ENCODE assay signal across 8 cellular contexts in the genomic region with DNA sequence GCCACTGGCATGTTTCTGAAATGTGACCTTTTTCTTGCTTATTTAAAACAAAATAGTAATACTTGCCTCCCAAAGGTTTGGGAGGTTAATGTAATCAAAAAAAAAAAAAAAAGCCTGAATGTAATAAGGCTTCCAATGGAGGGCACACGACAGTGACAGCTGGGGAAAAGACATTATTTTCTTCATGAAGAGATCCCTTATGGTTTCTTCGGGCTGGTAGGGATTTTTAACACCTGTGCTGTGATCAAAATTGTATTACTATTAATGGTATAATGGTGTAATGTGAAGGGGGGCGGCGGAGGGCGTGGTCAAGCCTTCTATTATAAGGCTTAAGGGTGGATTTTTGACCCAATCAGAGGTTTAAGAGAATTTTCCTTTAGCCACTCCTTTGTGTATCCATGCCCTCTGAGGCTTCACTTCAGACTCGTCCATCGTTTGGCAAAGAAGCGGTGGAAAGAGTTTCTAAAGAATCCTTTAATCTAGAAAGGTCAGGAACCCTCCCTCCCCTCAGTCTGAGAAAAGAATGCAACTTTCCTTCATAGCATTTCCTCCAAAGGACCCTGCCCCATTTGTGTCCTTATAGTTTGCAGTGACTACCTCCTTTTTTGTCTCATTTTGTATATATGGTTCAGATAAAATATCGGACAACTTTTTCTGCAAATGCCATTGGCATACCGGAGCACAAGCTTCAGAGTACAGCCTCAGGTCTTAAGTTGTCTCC.
A peak's percentile ranks its signal among the peaks of the same experiment; 100 is the strongest.
DNase-seq lines count a peak whose midpoint lies in the region; ATAC-seq and TF ChIP-seq lines count a peak whose summit lies in the region.

No MANE protein-coding gene starts in this region.

- H3K4me1 ChIP-seq in HEK293 (ENCODE audit: control insufficient read depth, insufficient read depth, low read length) (peaks cover 28% of the 10 kb centered on the region), parathyroid adenoma (peaks cover 7% of the 10 kb centered on the region)

- intact Hi-C loops in head of caudate nucleus (cut with DNase I): no loop called here

- peak overlapping the region; percentile 88 for H3K4me2 ChIP-seq in parathyroid adenoma (ENCODE audit: low read length)

- CTCF ChIA-PET in HEK293 (lab: Yijun Ruan, JAX): interaction anchor here (0.6 to 4.8 kb wide), 14 partner anchors 10 to 417 kb away, joined by 3 to 46 read pairs (median 5); a partner anchor contains a TSS

- no peak for ATAC-seq in GM19351 (IDR thresholded peaks at IDR 0.05; ENCODE audit: unreplicated experiment)
- ATAC-seq in HG03469 (IDR thresholded peaks at IDR 0.05; ENCODE audit: unreplicated experiment): no peak

- H3K27ac ChIP-seq in HEK293 (ENCODE audit: extremely low read depth, low read depth, low read length) (peak overlapping the region; percentile 97), parathyroid adenoma (peak overlapping the region; percentile 99)

- peak in 11 of 14 donors; percentile 9 to 89 (median 39) for DNase-seq in C1 segment of cervical spinal cord (lab: John Stamatoyannopoulos, UW)
- DNase-seq in NCI-H526 treated with DMSO at 0.1 percent for 48 hours (lab: John Stamatoyannopoulos, UW): peak; percentile 86
- DNase-seq in activated naive CD4-positive, alpha-beta T cell treated with anti-CD3 and anti-CD28 coated beads, Interleukin-2, amount 50 U/mL, for 16 hours: peak; percentile 29
- DNase-seq in head of caudate nucleus: peak in 37 of 42 donors; percentile 18 to 82 (median 57)

- POLR2A ChIA-PET in HEK293 (lab: Yijun Ruan, JAX): interaction anchor here (0.6 to 7.3 kb wide), 12 partner anchors 9 to 1710 kb away, joined by 3 to 280 read pairs (median 8); a partner anchor contains a TSS

- no peak overlapping the region for H3K9ac ChIP-seq in parathyroid adenoma

- peaks cover 3% of the 10 kb centered on the region for H3K79me2 ChIP-seq in parathyroid adenoma

- H3K36me3 ChIP-seq in HEK293 (ENCODE audit: control insufficient read depth in 2 of 2, insufficient read depth in 1 of 2, low read length in 2 of 2) (no peaks in the 10 kb centered on the region), parathyroid adenoma (ENCODE audit: control insufficient read depth, insufficient read depth, low read length) (no peaks in the 10 kb centered on the region)

- TF ChIP-seq CTCF in HEK293 (tag by site-specific recombination; IDR thresholded peaks at IDR 0.05): no peak
- TF ChIP-seq CTCF in parathyroid adenoma (IDR thresholded peaks at IDR 0.05): no peak

- peak overlapping the region; percentile 85 for H2AFZ ChIP-seq in parathyroid adenoma

- H3K4me3 ChIP-seq in HEK293 (ENCODE audit: low read depth, low read length): peak overlapping the region; percentile 48
- peak overlapping the region; percentile 79 for H3K4me3 ChIP-seq in parathyroid adenoma (ENCODE audit: low read depth, low read length)

- H3K9me3 ChIP-seq in HEK293 (ENCODE audit: control insufficient read depth, insufficient read depth, low read depth, low read length): no peaks in the 10 kb centered on the region
- H3K9me3 ChIP-seq in parathyroid adenoma (ENCODE audit: control insufficient read depth, low read length): no peaks in the 10 kb centered on the region

- H3K27me3 ChIP-seq in parathyroid adenoma (ENCODE audit: control insufficient read depth, insufficient read depth, low read length): no peaks in the 10 kb centered on the region

TF ChIP-seq in HEK293, 187 proteins besides CTCF, POLR2A, EP300 and RAD21 (continues in another document):
- TF ChIP-seq PRDM1 (tag by site-specific recombination; IDR thresholded peaks at IDR 0.05) (peak; percentile 82), ZNF549 (tag by site-specific recombination; IDR thresholded peaks at IDR 0.05) (no peak), ZBTB17 (tag by site-specific recombination; IDR thresholded peaks at IDR 0.05) (peak; percentile 42), KLF1 (tag by site-specific recombination; IDR thresholded peaks at IDR 0.05) (0 out of 2 replicates have a peak, but pooled peaks have one; percentile 18), ZNF292 (tag by site-specific recombination; IDR thresholded peaks at IDR 0.05; ENCODE audit: borderline replicate concordance, low read depth) (no peak), YY1 (tag by site-specific recombination; IDR thresholded peaks at IDR 0.05) (no peak), IKZF3 (tag by site-specific recombination; IDR thresholded peaks at IDR 0.05) (peak; percentile 53; the same call in 1 of the 2 replicates), ZNF585B (tag by site-specific recombination; IDR thresholded peaks at IDR 0.05) (no peak), ZNF140 (tag by site-specific recombination; IDR thresholded peaks at IDR 0.05) (no peak), ZNF660 (tag by site-specific recombination; IDR thresholded peaks at IDR 0.05) (peak; percentile 45; the same call in 1 of the 2 replicates), SP7 (tag by site-specific recombination; IDR thresholded peaks at IDR 0.05) (no peak), KLF8 (tag by site-specific recombination; IDR thresholded peaks at IDR 0.05) (peak; percentile 61; the same call in 1 of the 2 replicates), ZNF366 (tag by site-specific recombination; conservative IDR thresholded peaks at IDR 0.05) (peak; percentile 48; the same call in 1 of the 2 replicates)
- TF ChIP-seq, protein P1, sequence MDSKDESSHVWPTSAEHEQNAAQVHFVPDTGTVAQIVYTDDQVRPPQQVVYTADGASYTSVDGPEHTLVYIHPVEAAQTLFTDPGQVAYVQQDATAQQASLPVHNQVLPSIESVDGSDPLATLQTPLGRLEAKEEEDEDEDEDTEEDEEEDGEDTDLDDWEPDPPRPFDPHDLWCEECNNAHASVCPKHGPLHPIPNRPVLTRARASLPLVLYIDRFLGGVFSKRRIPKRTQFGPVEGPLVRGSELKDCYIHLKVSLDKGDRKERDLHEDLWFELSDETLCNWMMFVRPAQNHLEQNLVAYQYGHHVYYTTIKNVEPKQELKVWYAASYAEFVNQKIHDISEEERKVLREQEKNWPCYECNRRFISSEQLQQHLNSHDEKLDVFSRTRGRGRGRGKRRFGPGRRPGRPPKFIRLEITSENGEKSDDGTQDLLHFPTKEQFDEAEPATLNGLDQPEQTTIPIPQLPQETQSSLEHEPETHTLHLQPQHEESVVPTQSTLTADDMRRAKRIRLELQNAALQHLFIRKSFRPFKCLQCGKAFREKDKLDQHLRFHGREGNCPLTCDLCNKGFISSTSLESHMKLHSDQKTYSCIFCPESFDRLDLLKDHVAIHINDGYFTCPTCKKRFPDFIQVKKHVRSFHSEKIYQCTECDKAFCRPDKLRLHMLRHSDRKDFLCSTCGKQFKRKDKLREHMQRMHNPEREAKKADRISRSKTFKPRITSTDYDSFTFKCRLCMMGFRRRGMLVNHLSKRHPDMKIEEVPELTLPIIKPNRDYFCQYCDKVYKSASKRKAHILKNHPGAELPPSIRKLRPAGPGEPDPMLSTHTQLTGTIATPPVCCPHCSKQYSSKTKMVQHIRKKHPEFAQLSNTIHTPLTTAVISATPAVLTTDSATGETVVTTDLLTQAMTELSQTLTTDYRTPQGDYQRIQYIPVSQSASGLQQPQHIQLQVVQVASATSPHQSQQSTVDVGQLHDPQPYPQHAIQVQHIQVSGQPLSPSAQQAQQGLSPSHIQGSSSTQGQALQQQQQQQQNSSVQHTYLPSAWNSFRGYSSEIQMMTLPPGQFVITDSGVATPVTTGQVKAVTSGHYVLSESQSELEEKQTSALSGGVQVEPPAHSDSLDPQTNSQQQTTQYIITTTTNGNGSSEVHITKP (tag by site-specific recombination; IDR thresholded peaks at IDR 0.05): peak; percentile 94
- TF ChIP-seq, protein P2, sequence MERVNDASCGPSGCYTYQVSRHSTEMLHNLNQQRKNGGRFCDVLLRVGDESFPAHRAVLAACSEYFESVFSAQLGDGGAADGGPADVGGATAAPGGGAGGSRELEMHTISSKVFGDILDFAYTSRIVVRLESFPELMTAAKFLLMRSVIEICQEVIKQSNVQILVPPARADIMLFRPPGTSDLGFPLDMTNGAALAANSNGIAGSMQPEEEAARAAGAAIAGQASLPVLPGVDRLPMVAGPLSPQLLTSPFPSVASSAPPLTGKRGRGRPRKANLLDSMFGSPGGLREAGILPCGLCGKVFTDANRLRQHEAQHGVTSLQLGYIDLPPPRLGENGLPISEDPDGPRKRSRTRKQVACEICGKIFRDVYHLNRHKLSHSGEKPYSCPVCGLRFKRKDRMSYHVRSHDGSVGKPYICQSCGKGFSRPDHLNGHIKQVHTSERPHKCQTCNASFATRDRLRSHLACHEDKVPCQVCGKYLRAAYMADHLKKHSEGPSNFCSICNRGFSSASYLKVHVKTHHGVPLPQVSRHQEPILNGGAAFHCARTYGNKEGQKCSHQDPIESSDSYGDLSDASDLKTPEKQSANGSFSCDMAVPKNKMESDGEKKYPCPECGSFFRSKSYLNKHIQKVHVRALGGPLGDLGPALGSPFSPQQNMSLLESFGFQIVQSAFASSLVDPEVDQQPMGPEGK (tag by site-specific recombination; IDR thresholded peaks at IDR 0.05): peak; percentile 39; the same call in 1 of the 2 replicates
- TF ChIP-seq, protein P3, sequence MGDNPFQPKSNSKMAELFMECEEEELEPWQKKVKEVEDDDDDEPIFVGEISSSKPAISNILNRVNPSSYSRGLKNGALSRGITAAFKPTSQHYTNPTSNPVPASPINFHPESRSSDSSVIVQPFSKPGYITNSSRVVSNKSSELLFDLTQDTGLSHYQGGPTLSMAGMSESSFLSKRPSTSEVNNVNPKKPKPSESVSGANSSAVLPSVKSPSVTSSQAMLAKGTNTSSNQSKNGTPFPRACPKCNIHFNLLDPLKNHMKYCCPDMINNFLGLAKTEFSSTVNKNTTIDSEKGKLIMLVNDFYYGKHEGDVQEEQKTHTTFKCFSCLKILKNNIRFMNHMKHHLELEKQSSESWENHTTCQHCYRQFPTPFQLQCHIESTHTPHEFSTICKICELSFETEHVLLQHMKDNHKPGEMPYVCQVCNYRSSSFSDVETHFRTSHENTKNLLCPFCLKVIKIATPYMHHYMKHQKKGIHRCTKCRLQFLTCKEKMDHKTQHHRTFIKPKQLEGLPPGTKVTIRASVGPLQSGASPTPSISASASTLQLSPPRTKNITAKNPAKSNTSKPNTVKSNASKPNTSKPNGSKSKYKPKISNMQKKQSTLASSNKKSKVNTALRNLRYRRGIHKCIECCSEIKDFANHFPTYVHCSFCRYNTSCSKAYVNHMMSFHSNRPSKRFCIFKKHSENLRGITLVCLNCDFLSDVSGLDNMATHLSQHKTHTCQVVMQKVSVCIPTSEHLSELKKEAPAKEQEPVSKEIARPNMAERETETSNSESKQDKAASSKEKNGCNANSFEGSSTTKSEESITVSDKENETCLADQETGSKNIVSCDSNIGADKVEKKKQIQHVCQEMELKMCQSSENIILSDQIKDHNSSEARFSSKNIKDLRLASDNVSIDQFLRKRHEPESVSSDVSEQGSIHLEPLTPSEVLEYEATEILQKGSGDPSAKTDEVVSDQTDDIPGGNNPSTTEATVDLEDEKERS (tag by site-specific recombination; IDR thresholded peaks at IDR 0.05): no peak

Comparison
In these comparisons a context has a peak if more than half of its experiments do, and no peak if none do; other contexts are left out.
1. DNase-seq: peak in every context shown above with its lines; median percentile 86 in NCI-H526 treated with DMSO at 0.1 percent for 48 hours; 57 in head of caudate nucleus; 39 in C1 segment of cervical spinal cord; 29 in activated naive CD4-positive, alpha-beta T cell treated with anti-CD3 and anti-CD28 coated beads, Interleukin-2, amount 50 U/mL, for 16 hours.